ENCODE assay signal across 16 cellular contexts in the genomic region with DNA sequence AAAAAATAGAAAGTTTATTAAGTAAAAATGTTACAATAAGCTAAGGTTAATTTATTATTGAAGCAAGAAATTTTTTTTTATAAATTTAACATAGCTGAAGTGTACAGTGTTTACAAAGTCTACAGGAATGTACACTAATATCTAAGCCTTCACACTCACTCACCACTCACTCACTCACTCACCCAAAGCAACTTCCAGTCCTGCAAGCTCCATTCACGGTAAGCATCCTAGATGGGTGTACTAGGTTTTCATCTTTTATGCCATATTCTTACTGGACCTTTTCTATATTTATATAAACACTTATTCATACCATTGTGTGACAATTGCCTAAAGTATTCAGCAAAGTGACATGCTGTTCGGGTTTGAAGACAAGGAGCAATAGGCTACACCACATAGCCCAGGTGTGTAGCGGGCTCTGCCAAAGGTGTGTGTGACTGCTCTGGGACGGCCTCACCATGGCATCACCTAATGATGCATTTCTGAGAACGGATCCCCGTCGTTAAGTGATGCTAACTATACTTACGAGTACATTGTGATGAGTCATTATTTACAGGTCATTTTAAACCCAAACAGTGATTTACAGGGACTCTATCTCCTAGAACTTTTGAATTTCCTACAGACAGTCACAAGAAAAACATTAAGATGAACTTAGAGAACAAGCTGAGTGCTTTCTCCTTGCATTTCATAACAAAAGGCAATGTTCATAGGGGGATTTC.
DNase-seq lines count a peak whose midpoint lies in the region; ATAC-seq and TF ChIP-seq lines count a peak whose summit lies in the region.
"Had no signal": no experiment of that assay in that cellular context is flagged by ENCODE, and none has a peak within 500 bp of the region (broad histone marks: within the 10 kb centered on the region; RNA-seq: fewer than 3 reads in every experiment).

No MANE protein-coding gene starts in this region.

- H3K9me3 Mint-ChIP-seq in activated naive CD8-positive, alpha-beta T cell treated with anti-CD3 and anti-CD28 coated beads, Interleukin-2, amount 50 U/mL, for 24 hours = peaks cover 5% of the 10 kb centered on the region

- RAD21 ChIA-PET in HCT116 (lab: Charles Lee; ENCODE audit: low non-redundant PET in 1 of 2, low total read pairs in 2 of 2, uncharacterized antibody in 2 of 2, unreplicated experiment in 2 of 2) = no interaction called here

- CTCF ChIA-PET in HCT116 (lab: Charles Lee) = no interaction called here

- no peaks in the 10 kb centered on the region for H3K36me3 ChIP-seq in ACC112 (ENCODE audit: insufficient read depth, low read length)
- H3K36me3 ChIP-seq in HCT116 (ENCODE audit: control insufficient read depth in 1 of 2, insufficient read depth in 2 of 2, low read length in 2 of 2) = no peaks in the 10 kb centered on the region
- H3K36me3 ChIP-seq: BE2C, prostate gland had no signal

- in situ Hi-C loops in KBM-7 (cut with MboI; ENCODE audit: low pct_unique_long_range_greater_than_20kb, low sequenced_read_pairs) = no loop called here

- H3K27ac ChIP-seq in ACC112 (ENCODE audit: low read depth, low read length) (peak overlapping the region; percentile 70), HCT116 (ENCODE audit: low read depth, low read length) (no peak overlapping the region)
- H3K27ac ChIP-seq: HL-60 had no signal

- no peak overlapping the region for H3K9ac ChIP-seq in HCT116 (ENCODE audit: low read length)

- intact Hi-C loops in HCT116 (cut with micrococcal nuclease) = no loop called here

- DNase-seq in HCT116 (ENCODE audit: low read depth, low spot score) (no peak), SW480 (ENCODE audit: low spot score) (peak; percentile 66), iris pigment epithelial cell (ENCODE audit: low read depth) (peak; percentile 32), GF-D8 (lab: John Stamatoyannopoulos, UW) (no peak), iPS-NIHi7 (ENCODE audit: extremely low spot score) (no peak), KBM-7 (no peak)
- DNase-seq in activated naive CD8-positive, alpha-beta T cell treated with anti-CD3 and anti-CD28 coated beads, Interleukin-2, amount 50 U/mL, for 24 hours = no peak
- DNase-seq: BE2C; effector memory CD8-positive, alpha-beta T cell; NCI-H446; stimulated activated CD8-positive, alpha-beta memory T cell treated with anti-CD3 and anti-CD28 coated beads, Interleukin-4, amount 100 ng/mL, for 48 hours had no signal

- H3K27me3 ChIP-seq in ACC112 (ENCODE audit: insufficient read depth, low read length) (no peaks in the 10 kb centered on the region), HCT116 (ENCODE audit: insufficient read depth, low read length) (no peaks in the 10 kb centered on the region)
- H3K27me3 ChIP-seq: BE2C had no signal

- peaks cover 3% of the 10 kb centered on the region for H3K36me3 Mint-ChIP-seq in activated naive CD8-positive, alpha-beta T cell treated with anti-CD3 and anti-CD28 coated beads, Interleukin-2, amount 50 U/mL, for 24 hours (ENCODE audit: low read depth)
- H3K36me3 Mint-ChIP-seq: brain had no signal

- H3K27me3 Mint-ChIP-seq in activated naive CD8-positive, alpha-beta T cell treated with anti-CD3 and anti-CD28 coated beads, Interleukin-2, amount 50 U/mL, for 24 hours = peaks cover 4% of the 10 kb centered on the region
- H3K27me3 Mint-ChIP-seq: activated T-helper 17 cell treated with anti-CD3 and anti-CD28 coated beads, Interleukin-2, amount 50 U/mL, for 72 hours; brain; effector memory CD8-positive, alpha-beta T cell had no signal

- no peak for TF ChIP-seq RAD21 in HCT116 (IDR thresholded peaks at IDR 0.05; ENCODE audit: low read depth)

- H4K20me1 ChIP-seq in HCT116 (ENCODE audit: insufficient read depth) = no peaks in the 10 kb centered on the region

- no peak overlapping the region for H2AFZ ChIP-seq in ACC112 (ENCODE audit: low read length, unreplicated experiment)
- peak overlapping the region; percentile 82 for H2AFZ ChIP-seq in HCT116 (ENCODE audit: low read depth, low read length, poor library complexity, severe bottlenecking)

- POLR2A ChIA-PET in HCT116 (lab: Charles Lee) = no interaction called here

- no peak for TF ChIP-seq CTCF in HCT116 (IDR thresholded peaks at IDR 0.05 in 2 of 3, conservative IDR thresholded peaks at IDR 0.05 in 1 of 3; ENCODE audit: borderline replicate concordance in 1 of 3, insufficient read depth in 1 of 3, low read depth in 2 of 3, low read length in 2 of 3)

- H3K9me2 ChIP-seq in HCT116 (ENCODE audit: insufficient read depth) = 0 out of 2 replicates have a peak, but pooled peaks cover 3% of the 10 kb centered on the region

- peaks cover 25% of the 10 kb centered on the region for H3K4me1 ChIP-seq in ACC112 (ENCODE audit: control insufficient read depth, insufficient read depth, low read length, unreplicated experiment)
- peaks cover 16 to 27% of the 10 kb centered on the region in 2 experiments for H3K4me1 ChIP-seq in HCT116 (ENCODE audit: control insufficient read depth in 1 of 2, insufficient read depth in 2 of 2, low read length in 2 of 2)
- H3K4me1 ChIP-seq: prostate gland had no signal

- H3K27ac Mint-ChIP-seq in activated naive CD8-positive, alpha-beta T cell treated with anti-CD3 and anti-CD28 coated beads, Interleukin-2, amount 50 U/mL, for 24 hours = no peak overlapping the region
- H3K27ac Mint-ChIP-seq: brain; effector memory CD8-positive, alpha-beta T cell had no signal

- no peak for TF ChIP-seq POLR2A in HCT116 (IDR thresholded peaks at IDR 0.05; ENCODE audit: borderline replicate concordance, extremely low read depth, insufficient read depth, insufficient read length)

- H3K4me1 Mint-ChIP-seq in activated naive CD8-positive, alpha-beta T cell treated with anti-CD3 and anti-CD28 coated beads, Interleukin-2, amount 50 U/mL, for 24 hours = peaks cover 43% of the 10 kb centered on the region

- H3K9me3 ChIP-seq in HCT116 (ENCODE audit: control insufficient read depth in 1 of 2, insufficient read depth in 1 of 2, low read depth in 1 of 2, low read length in 2 of 2) = no peaks in the 10 kb centered on the region
- H3K9me3 ChIP-seq: BE2C, prostate gland had no signal

- H3K4me3 Mint-ChIP-seq in activated naive CD8-positive, alpha-beta T cell treated with anti-CD3 and anti-CD28 coated beads, Interleukin-2, amount 50 U/mL, for 24 hours = no peak overlapping the region
- H3K4me3 Mint-ChIP-seq: activated T-helper 17 cell treated with anti-CD3 and anti-CD28 coated beads, Interleukin-2, amount 50 U/mL, for 72 hours; brain; effector memory CD8-positive, alpha-beta T cell had no signal

- peak; percentile 70 for ATAC-seq in HCT116
- ATAC-seq in activated naive CD8-positive, alpha-beta T cell treated with anti-CD3 and anti-CD28 coated beads, Interleukin-2, amount 50 U/mL, for 24 hours = no peak
- ATAC-seq: effector memory CD8-positive, alpha-beta T cell had no signal

- H3K4me2 ChIP-seq in HCT116 (ENCODE audit: low read length) = peak overlapping the region; percentile 45

- H3K79me2 ChIP-seq in ACC112 (ENCODE audit: control insufficient read depth, insufficient read depth, low read length, unreplicated experiment) = no peaks in the 10 kb centered on the region
- no peaks in the 10 kb centered on the region for H3K79me2 ChIP-seq in HCT116 (ENCODE audit: insufficient read depth, low read length)

- H3K4me3 ChIP-seq in ACC112 (ENCODE audit: low read depth, low read length) (no peak overlapping the region), HCT116 (replicated peaks in 1 of 2; ENCODE audit: low read depth in 1 of 2, low read length in 2 of 2) (no peak overlapping the region)
- H3K4me3 ChIP-seq: prostate gland had no signal

- no TSS peak for BruUV-seq in HCT116 (replicated peaks; lab: Mats Ljungman, UMichigan)

TF ChIP-seq in HCT116, 20 proteins besides CTCF, POLR2A, EP300 and RAD21:
- TF ChIP-seq EZH2phosphoT487 (IDR thresholded peaks at IDR 0.05; ENCODE audit: borderline replicate concordance) (no peak), ZNF274 (IDR thresholded peaks at IDR 0.05; ENCODE audit: low read depth, low read length) (no peak), CBX3 (IDR thresholded peaks at IDR 0.05; ENCODE audit: low read depth) (no peak)

Comparison
In these comparisons a context has a peak if more than half of its experiments do, and no peak if none do; other contexts are left out.
1. DNase-seq: peak in SW480 (single experiment) and iris pigment epithelial cell (single experiment); none in HCT116 (single experiment), GF-D8 (single experiment), iPS-NIHi7 (single experiment), activated naive CD8-positive, alpha-beta T cell treated with anti-CD3 and anti-CD28 coated beads, Interleukin-2, amount 50 U/mL, for 24 hours (single experiment) and KBM-7 (single experiment).